In the genomic region with DNA sequence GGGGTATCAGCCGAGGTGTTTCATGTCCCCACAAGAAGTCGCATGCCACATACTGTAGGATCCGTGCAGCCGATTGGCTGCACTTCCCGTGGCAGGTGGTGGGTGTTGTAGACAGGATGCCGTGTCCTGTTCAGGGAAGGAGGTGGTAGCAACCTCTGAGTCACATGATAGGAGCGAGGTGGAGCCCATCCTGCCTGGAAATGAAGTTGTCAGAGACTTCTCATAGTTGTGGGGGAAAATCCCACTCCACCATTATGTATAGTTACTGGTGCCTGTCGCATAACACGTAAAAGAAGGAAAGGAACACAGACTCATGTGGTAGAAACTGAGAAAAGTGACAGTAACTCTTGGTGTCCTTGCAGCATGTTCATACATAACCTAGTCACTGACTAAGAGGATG, we compare ENCODE assay signal across 8 cellular contexts.
DNase-seq lines count a peak whose midpoint lies in the region; ATAC-seq and TF ChIP-seq lines count a peak whose summit lies in the region.
"Had no signal": no experiment of that assay in that cellular context is flagged by ENCODE, and none has a peak within 500 bp of the region (broad histone marks: within the 10 kb centered on the region; RNA-seq: fewer than 3 reads in every experiment).

No MANE protein-coding gene starts in this region.

- H3K4me3 Mint-ChIP-seq in activated T-cell treated with anti-CD3 and anti-CD28 coated beads, Interleukin-2, amount 50 U/mL, for 72 hours, result peak overlapping the region; percentile 51 to 81

- intact Hi-C loops in OCI-LY7 (cut with micrococcal nuclease; ENCODE audit: unreplicated experiment), result no loop called here

- no peaks in the 10 kb centered on the region for H3K79me2 ChIP-seq in OCI-LY7 (ENCODE audit: insufficient read depth, low read depth, low read length)

- CTCF ChIA-PET in OCI-LY7 (lab: Charles Lee; ENCODE audit: unreplicated experiment), result no interaction called here

- no peak overlapping the region for H3K27ac ChIP-seq in OCI-LY7 (ENCODE audit: low read depth, low read length, poor library complexity, severe bottlenecking)

- peaks cover 24% of the 10 kb centered on the region for H3K27me3 Mint-ChIP-seq in activated T-cell treated with anti-CD3 and anti-CD28 coated beads, Interleukin-2, amount 50 U/mL, for 72 hours (ENCODE audit: low read depth)

- peaks cover 18 to 38% of the 10 kb centered on the region in 2 donors for H3K36me3 Mint-ChIP-seq in activated T-cell treated with anti-CD3 and anti-CD28 coated beads, Interleukin-2, amount 50 U/mL, for 72 hours (ENCODE audit: insufficient read depth in 2 of 2)

- no TSS peak for BruUV-seq in OCI-LY7 (replicated peaks; lab: Mats Ljungman, UMichigan)

- H3K9me3 Mint-ChIP-seq in activated T-cell treated with anti-CD3 and anti-CD28 coated beads, Interleukin-2, amount 50 U/mL, for 72 hours, result peaks cover 22 to 24% of the 10 kb centered on the region in 2 donors

- H2AFZ ChIP-seq in OCI-LY7 (ENCODE audit: low read length), result no peak overlapping the region

- DNase-seq in activated T-cell treated with anti-CD3 and anti-CD28 coated beads, Interleukin-2, amount 50 U/mL, for 72 hours, result peak; percentile 70
- peak; percentile 40 to 54 for DNase-seq in stimulated activated CD4-positive, alpha-beta T cell treated with anti-CD3 and anti-CD28 coated beads, Interleukin-4, amount 100 ng/mL, for 48 hours (ENCODE audit: low read depth in 2 of 2)
- no peak for DNase-seq in effector CD8-positive, alpha-beta T cell (lab: John Stamatoyannopoulos, UW)
- DNase-seq in OCI-LY7 (ENCODE audit: low spot score) (no peak), NCI-H2196 treated with DMSO at 0.1 percent for 48 hours (lab: John Stamatoyannopoulos, UW; ENCODE audit: unreplicated experiment) (no peak)
- DNase-seq: substantia nigra had no signal

- no peak overlapping the region for H3K4me3 ChIP-seq in OCI-LY7 (ENCODE audit: low read depth, low read length, poor library complexity, severe bottlenecking)

- TF ChIP-seq CTCF in OCI-LY7 (conservative IDR thresholded peaks at IDR 0.05; ENCODE audit: low read length), result no peak

- no peaks in the 10 kb centered on the region for H3K4me1 ChIP-seq in OCI-LY7 (ENCODE audit: insufficient read depth, low read length, poor library complexity, severe bottlenecking)

- H3K36me3 ChIP-seq in OCI-LY7 (ENCODE audit: insufficient read depth, low read length), result no peaks in the 10 kb centered on the region

- no peak overlapping the region for H3K4me2 ChIP-seq in OCI-LY7 (ENCODE audit: low read length)

- no peaks in the 10 kb centered on the region for H4K20me1 ChIP-seq in OCI-LY7 (ENCODE audit: insufficient read depth, low read length)

- H3K9me3 ChIP-seq in OCI-LY7 (ENCODE audit: low read length), result no peaks in the 10 kb centered on the region

- H3K27ac Mint-ChIP-seq in activated T-cell treated with anti-CD3 and anti-CD28 coated beads, Interleukin-2, amount 50 U/mL, for 72 hours, result peak overlapping the region; percentile 92

- POLR2A ChIA-PET in OCI-LY7 (lab: Charles Lee), result interaction anchor here (0.6 to 1.1 kb wide), 2 partner anchors 42 to 347 kb away, joined by 3 to 4 read pairs; no protein-coding TSS in a partner anchor

- peaks cover 40% of the 10 kb centered on the region for H3K4me1 Mint-ChIP-seq in activated T-cell treated with anti-CD3 and anti-CD28 coated beads, Interleukin-2, amount 50 U/mL, for 72 hours (ENCODE audit: low read depth)

- H3K9me2 ChIP-seq in OCI-LY7 (ENCODE audit: insufficient read depth, low read length), result no peaks in the 10 kb centered on the region

- peak; percentile 77 for ATAC-seq in GM18907 (IDR thresholded peaks at IDR 0.05; ENCODE audit: unreplicated experiment)
- ATAC-seq in HG02610 (IDR thresholded peaks at IDR 0.05; ENCODE audit: unreplicated experiment), result peak; percentile 91
- ATAC-seq in activated T-cell treated with anti-CD3 and anti-CD28 coated beads, Interleukin-2, amount 50 U/mL, for 72 hours (replicated peaks in 1 of 2), result peak; percentile 92 to 95

Comparison
In these comparisons a context has a peak if more than half of its experiments do, and no peak if none do; other contexts are left out.
1. DNase-seq: peak in activated T-cell treated with anti-CD3 and anti-CD28 coated beads, Interleukin-2, amount 50 U/mL, for 72 hours (2 of 2) and stimulated activated CD4-positive, alpha-beta T cell treated with anti-CD3 and anti-CD28 coated beads, Interleukin-4, amount 100 ng/mL, for 48 hours (2 of 2); none in effector CD8-positive, alpha-beta T cell (single experiment), OCI-LY7 (single experiment) and NCI-H2196 treated with DMSO at 0.1 percent for 48 hours (single experiment).
2. Peak in every context shown above with its lines, with median percentiles within 50 percentile points of each other: ATAC-seq.